ENCODE assay signal across 11 cellular contexts in genomic region chr6:112355978-112356377, GRCh38. TPM values are rescaled to one million over a fixed set of nuclear protein-coding genes. Genes with fewer than 3 reads are reported as not detected.
"Had no signal": no experiment of that assay in that cellular context is flagged by ENCODE, and none has a peak within 500 bp of the region (broad histone marks: within the 10 kb centered on the region; RNA-seq: fewer than 3 reads in every experiment).

No MANE protein-coding gene starts in this region.

RNA-seq across cellular contexts. Expression of gene RFPL4B, which starts 8.8 kb away (rescaled TPM):
- total RNA-seq: stomach, subcutaneous adipose tissue, suprapubic skin, temporal lobe, thyroid gland, tibial nerve, transverse colon, upper lobe of right lung, ureter, vagina had no signal
- polyA plus RNA-seq: stomach, urinary bladder had no signal
